In genomic region chr6:161152904-161153662, GRCh38 we compare ENCODE assay signal across 10 cellular contexts.
A peak's percentile ranks its signal among the peaks of the same experiment; 100 is the strongest.
DNase-seq lines count a peak whose midpoint lies in the region; ATAC-seq and TF ChIP-seq lines count a peak whose summit lies in the region.
"Had no signal": no experiment of that assay in that cellular context is flagged by ENCODE, and none has a peak within 500 bp of the region (broad histone marks: within the 10 kb centered on the region; RNA-seq: fewer than 3 reads in every experiment).

No MANE protein-coding gene starts in this region.

- ATAC-seq in GM21367 (IDR thresholded peaks at IDR 0.05; ENCODE audit: unreplicated experiment) = no peak

- H3K4me3 Mint-ChIP-seq in activated CD4-positive, alpha-beta memory T cell treated with anti-CD3 and anti-CD28 coated beads, Interleukin-2, amount 10 ng/mL, durations not matched to agents 7 days and 5 days = no peak overlapping the region

- CTCF ChIA-PET in activated CD4-positive, alpha-beta memory T cell treated with anti-CD3 and anti-CD28 coated beads, Interleukin-2, amount 10 ng/mL, durations not matched to agents 7 days and 5 days (lab: Charles Lee) = interaction anchor here (0.6 to 7.1 kb wide), 4 partner anchors 121 to 1892 kb away, joined by 3 to 59 read pairs (median 3); partner anchors contain the start of gene AGPAT4

- no peaks in the 10 kb centered on the region for H3K9me3 Mint-ChIP-seq in activated CD4-positive, alpha-beta memory T cell treated with anti-CD3 and anti-CD28 coated beads, Interleukin-2, amount 10 ng/mL, durations not matched to agents 7 days and 5 days

- no peak overlapping the region for H3K27ac ChIP-seq in left ventricle myocardium inferior (replicated peaks)
- H3K27ac ChIP-seq in vagina = no peak overlapping the region
- H3K27ac ChIP-seq: SJSA1 had no signal

- H3K4me1 ChIP-seq in left ventricle myocardium inferior (peaks cover 7% of the 10 kb centered on the region), vagina (no peaks in the 10 kb centered on the region)
- H3K4me1 ChIP-seq: SJSA1 had no signal

- H3K4me1 Mint-ChIP-seq in activated CD4-positive, alpha-beta memory T cell treated with anti-CD3 and anti-CD28 coated beads, Interleukin-2, amount 10 ng/mL, durations not matched to agents 7 days and 5 days = no peaks in the 10 kb centered on the region

- H3K27me3 ChIP-seq in left ventricle myocardium inferior (ENCODE audit: low read depth) = no peaks in the 10 kb centered on the region
- H3K27me3 ChIP-seq in vagina = no peaks in the 10 kb centered on the region
- H3K27me3 ChIP-seq: SJSA1 had no signal

- peaks cover 11% of the 10 kb centered on the region for H3K9me3 ChIP-seq in left ventricle myocardium inferior (replicated peaks)
- no peaks in the 10 kb centered on the region for H3K9me3 ChIP-seq in vagina
- H3K9me3 ChIP-seq: SJSA1 had no signal

- H3K27ac Mint-ChIP-seq in activated CD4-positive, alpha-beta memory T cell treated with anti-CD3 and anti-CD28 coated beads, Interleukin-2, amount 10 ng/mL, durations not matched to agents 7 days and 5 days = no peak overlapping the region

- intact Hi-C loops in left ventricle myocardium inferior (cut with micrococcal nuclease) = no loop called here
- intact Hi-C loops in vagina (cut with DNase I) = no loop called here

- peak; percentile 50 for TF ChIP-seq CTCF in left ventricle myocardium inferior (IDR thresholded peaks at IDR 0.05; ENCODE audit: borderline replicate concordance)
- TF ChIP-seq CTCF in vagina (IDR thresholded peaks at IDR 0.05) = no peak

- peak; percentile 15 for DNase-seq in stimulated activated CD4-positive, alpha-beta T cell treated with anti-CD3 and anti-CD28 coated beads, Interleukin-15, amount 100 ng/mL, for 24 hours
- DNase-seq in stimulated activated CD4-positive, alpha-beta T cell treated with anti-CD3 and anti-CD28 coated beads, Interleukin-12 subunit alpha, Interleukin-12 subunit beta, amount 100 ng/mL, for 4 hours = no peak
- DNase-seq in activated CD4-positive, alpha-beta memory T cell treated with anti-CD3 and anti-CD28 coated beads, Interleukin-2, amount 10 ng/mL, durations not matched to agents 7 days and 5 days = peak; percentile 27
- DNase-seq in left ventricle myocardium inferior (no peak), NCI-H1930 (lab: John Stamatoyannopoulos, UW) (no peak), vagina (ENCODE audit: extremely low spot score in 2 of 2) (no peak), NCI-H2227 treated with DMSO at 0.1 percent for 48 hours (lab: John Stamatoyannopoulos, UW) (no peak)
- DNase-seq: DMS153 had no signal

- H3K36me3 Mint-ChIP-seq in activated CD4-positive, alpha-beta memory T cell treated with anti-CD3 and anti-CD28 coated beads, Interleukin-2, amount 10 ng/mL, durations not matched to agents 7 days and 5 days (ENCODE audit: low read depth) = peaks cover 13% of the 10 kb centered on the region

- no peaks in the 10 kb centered on the region for H3K27me3 Mint-ChIP-seq in activated CD4-positive, alpha-beta memory T cell treated with anti-CD3 and anti-CD28 coated beads, Interleukin-2, amount 10 ng/mL, durations not matched to agents 7 days and 5 days

- H3K4me3 ChIP-seq in left ventricle myocardium inferior (no peak overlapping the region), vagina (no peak overlapping the region)
- H3K4me3 ChIP-seq: SJSA1 had no signal

- POLR2A ChIA-PET in activated CD4-positive, alpha-beta memory T cell treated with anti-CD3 and anti-CD28 coated beads, Interleukin-2, amount 10 ng/mL, durations not matched to agents 7 days and 5 days (lab: Charles Lee) = no interaction called here

- TF ChIP-seq POLR2A in vagina (IDR thresholded peaks at IDR 0.05) = no peak

- H3K36me3 ChIP-seq in left ventricle myocardium inferior = peaks cover 10% of the 10 kb centered on the region
- H3K36me3 ChIP-seq in vagina = no peaks in the 10 kb centered on the region

Comparison
In these comparisons a context has a peak if more than half of its experiments do, and no peak if none do; other contexts are left out.
1. DNase-seq: peak in stimulated activated CD4-positive, alpha-beta T cell treated with anti-CD3 and anti-CD28 coated beads, Interleukin-15, amount 100 ng/mL, for 24 hours (single experiment) and activated CD4-positive, alpha-beta memory T cell treated with anti-CD3 and anti-CD28 coated beads, Interleukin-2, amount 10 ng/mL, durations not matched to agents 7 days and 5 days (single experiment); none in stimulated activated CD4-positive, alpha-beta T cell treated with anti-CD3 and anti-CD28 coated beads, Interleukin-12 subunit alpha, Interleukin-12 subunit beta, amount 100 ng/mL, for 4 hours (single experiment), left ventricle myocardium inferior (single experiment), NCI-H1930 (0 of 2), vagina (0 of 2) and NCI-H2227 treated with DMSO at 0.1 percent for 48 hours (single experiment).